13 cellular contexts compared by ENCODE assay signal in genomic region chr14:89260898-89261297, GRCh38.
DNase-seq lines count a peak whose midpoint lies in the region; ATAC-seq and TF ChIP-seq lines count a peak whose summit lies in the region.
"Had no signal": no experiment of that assay in that cellular context is flagged by ENCODE, and none has a peak within 500 bp of the region (broad histone marks: within the 10 kb centered on the region; RNA-seq: fewer than 3 reads in every experiment).

No MANE protein-coding gene starts in this region.

- no peak for TF ChIP-seq CTCF in WTC11 (IDR thresholded peaks at IDR 0.05)

- no peak overlapping the region for H3K27ac ChIP-seq in CD8-positive, alpha-beta memory T cell (ENCODE audit: low read depth, low read length)
- H3K27ac ChIP-seq: BLaER1 treated with 17β-estradiol and CSF1 and Interleukin-3, amounts not matched to agents 10 nM and 100 nM had no signal

- H3K4me1 ChIP-seq in CD8-positive, alpha-beta memory T cell (ENCODE audit: insufficient read depth, low read length) = no peaks in the 10 kb centered on the region

- no peak overlapping the region for H3K4me3 Mint-ChIP-seq in activated naive CD4-positive, alpha-beta T cell treated with anti-CD3 and anti-CD28 coated beads, Interleukin-2, amount 50 U/mL, for 24 hours
- no peak overlapping the region for H3K4me3 Mint-ChIP-seq in activated naive CD4-positive, alpha-beta T cell treated with anti-CD3 and anti-CD28 coated beads, Interleukin-2, amount 10 ng/mL, durations not matched to agents 7 days and 5 days
- H3K4me3 Mint-ChIP-seq in WTC11 = no peak overlapping the region
- H3K4me3 Mint-ChIP-seq in stimulated activated naive B cell treated with anti-CD40 and anti-IgM and Interleukin-4, amounts not matched to agents 10 μg/mL and 1 μg/mL and 100 μg/mL, for 72 hours = no peak overlapping the region
- no peak overlapping the region for H3K4me3 Mint-ChIP-seq in activated CD8-positive, alpha-beta T cell treated with anti-CD3 and anti-CD28 coated beads, Interleukin-2, amount 10 ng/mL, durations not matched to agents 7 days and 5 days
- no peak overlapping the region for H3K4me3 Mint-ChIP-seq in CD8-positive, alpha-beta memory T cell
- H3K4me3 Mint-ChIP-seq: CD4-positive, CD25-positive, alpha-beta regulatory T cell; IgD-negative memory B cell had no signal

- H3K27me3 ChIP-seq in CD8-positive, alpha-beta memory T cell (ENCODE audit: insufficient read depth, low read length, poor library complexity, severe bottlenecking) = no peaks in the 10 kb centered on the region
- H3K27me3 ChIP-seq: BLaER1 treated with 17β-estradiol and CSF1 and Interleukin-3, amounts not matched to agents 10 nM and 100 nM had no signal

- peaks cover 60% of the 10 kb centered on the region for H3K4me1 Mint-ChIP-seq in activated naive CD4-positive, alpha-beta T cell treated with anti-CD3 and anti-CD28 coated beads, Interleukin-2, amount 50 U/mL, for 24 hours
- peaks cover 4% of the 10 kb centered on the region for H3K4me1 Mint-ChIP-seq in activated naive CD4-positive, alpha-beta T cell treated with anti-CD3 and anti-CD28 coated beads, Interleukin-2, amount 10 ng/mL, durations not matched to agents 7 days and 5 days
- peaks cover 55% of the 10 kb centered on the region for H3K4me1 Mint-ChIP-seq in WTC11
- H3K4me1 Mint-ChIP-seq in stimulated activated naive B cell treated with anti-CD40 and anti-IgM and Interleukin-4, amounts not matched to agents 10 μg/mL and 1 μg/mL and 100 μg/mL, for 72 hours = peaks cover 45 to 62% of the 10 kb centered on the region in 2 donors
- H3K4me1 Mint-ChIP-seq in activated CD8-positive, alpha-beta T cell treated with anti-CD3 and anti-CD28 coated beads, Interleukin-2, amount 10 ng/mL, durations not matched to agents 7 days and 5 days (ENCODE audit: low read depth) = peaks cover 6% of the 10 kb centered on the region
- H3K4me1 Mint-ChIP-seq in CD8-positive, alpha-beta memory T cell = peaks cover 37 to 53% (median 52%) of the 10 kb centered on the region in 3 donors

- H3K36me3 ChIP-seq in CD8-positive, alpha-beta memory T cell (ENCODE audit: insufficient read depth, low read length) = no peaks in the 10 kb centered on the region

- POLR2A ChIA-PET in WTC11 (lab: Charles Lee) = no interaction called here
- POLR2A ChIA-PET in activated CD8-positive, alpha-beta T cell treated with anti-CD3 and anti-CD28 coated beads, Interleukin-2, amount 10 ng/mL, durations not matched to agents 7 days and 5 days (lab: Charles Lee) = no interaction called here
- POLR2A ChIA-PET in CD8-positive, alpha-beta memory T cell (lab: Charles Lee) = no interaction called here

- no peaks in the 10 kb centered on the region for H3K9me3 ChIP-seq in CD8-positive, alpha-beta memory T cell (ENCODE audit: low read length)

- H3K9me3 Mint-ChIP-seq in activated naive CD4-positive, alpha-beta T cell treated with anti-CD3 and anti-CD28 coated beads, Interleukin-2, amount 50 U/mL, for 24 hours = peaks cover 5% of the 10 kb centered on the region
- no peaks in the 10 kb centered on the region for H3K9me3 Mint-ChIP-seq in activated naive CD4-positive, alpha-beta T cell treated with anti-CD3 and anti-CD28 coated beads, Interleukin-2, amount 10 ng/mL, durations not matched to agents 7 days and 5 days
- H3K9me3 Mint-ChIP-seq in WTC11 = no peaks in the 10 kb centered on the region
- H3K9me3 Mint-ChIP-seq in stimulated activated naive B cell treated with anti-CD40 and anti-IgM and Interleukin-4, amounts not matched to agents 10 μg/mL and 1 μg/mL and 100 μg/mL, for 72 hours = peaks cover 3 to 5% of the 10 kb centered on the region in 2 donors
- H3K9me3 Mint-ChIP-seq in activated CD8-positive, alpha-beta T cell treated with anti-CD3 and anti-CD28 coated beads, Interleukin-2, amount 10 ng/mL, durations not matched to agents 7 days and 5 days (ENCODE audit: insufficient read depth) = no peaks in the 10 kb centered on the region
- H3K9me3 Mint-ChIP-seq in CD8-positive, alpha-beta memory T cell = no peaks in the 10 kb centered on the region
- H3K9me3 Mint-ChIP-seq: IgD-negative memory B cell had no signal

- H3K4me3 ChIP-seq in CD8-positive, alpha-beta memory T cell (ENCODE audit: low read length) = no peak overlapping the region
- H3K4me3 ChIP-seq: BLaER1 treated with 17β-estradiol and CSF1 and Interleukin-3, amounts not matched to agents 10 nM and 100 nM had no signal

- H3K27ac Mint-ChIP-seq in activated naive CD4-positive, alpha-beta T cell treated with anti-CD3 and anti-CD28 coated beads, Interleukin-2, amount 50 U/mL, for 24 hours = peak overlapping the region; percentile 62
- H3K27ac Mint-ChIP-seq in activated naive CD4-positive, alpha-beta T cell treated with anti-CD3 and anti-CD28 coated beads, Interleukin-2, amount 10 ng/mL, durations not matched to agents 7 days and 5 days = no peak overlapping the region
- H3K27ac Mint-ChIP-seq in WTC11 = peak overlapping the region; percentile 75
- peak overlapping the region; percentile 52 for H3K27ac Mint-ChIP-seq in stimulated activated naive B cell treated with anti-CD40 and anti-IgM and Interleukin-4, amounts not matched to agents 10 μg/mL and 1 μg/mL and 100 μg/mL, for 72 hours
- no peak overlapping the region for H3K27ac Mint-ChIP-seq in activated CD8-positive, alpha-beta T cell treated with anti-CD3 and anti-CD28 coated beads, Interleukin-2, amount 10 ng/mL, durations not matched to agents 7 days and 5 days
- no peak overlapping the region for H3K27ac Mint-ChIP-seq in CD8-positive, alpha-beta memory T cell
- H3K27ac Mint-ChIP-seq: CD4-positive, CD25-positive, alpha-beta regulatory T cell; IgD-negative memory B cell had no signal

- no peak for ATAC-seq in WTC11
- ATAC-seq in left lobe of liver = peak; percentile 69
- no peak for ATAC-seq in stimulated activated naive B cell treated with anti-CD40 and anti-IgM and Interleukin-4, amounts not matched to agents 10 μg/mL and 1 μg/mL and 100 μg/mL, for 72 hours (replicated peaks)
- ATAC-seq in activated CD8-positive, alpha-beta T cell treated with anti-CD3 and anti-CD28 coated beads, Interleukin-2, amount 10 ng/mL, durations not matched to agents 7 days and 5 days = no peak

- no peaks in the 10 kb centered on the region for H3K27me3 Mint-ChIP-seq in activated naive CD4-positive, alpha-beta T cell treated with anti-CD3 and anti-CD28 coated beads, Interleukin-2, amount 50 U/mL, for 24 hours
- no peaks in the 10 kb centered on the region for H3K27me3 Mint-ChIP-seq in activated naive CD4-positive, alpha-beta T cell treated with anti-CD3 and anti-CD28 coated beads, Interleukin-2, amount 10 ng/mL, durations not matched to agents 7 days and 5 days
- no peaks in the 10 kb centered on the region for H3K27me3 Mint-ChIP-seq in WTC11 (ENCODE audit: low read depth)
- H3K27me3 Mint-ChIP-seq in stimulated activated naive B cell treated with anti-CD40 and anti-IgM and Interleukin-4, amounts not matched to agents 10 μg/mL and 1 μg/mL and 100 μg/mL, for 72 hours = no peaks in the 10 kb centered on the region
- no peaks in the 10 kb centered on the region for H3K27me3 Mint-ChIP-seq in activated CD8-positive, alpha-beta T cell treated with anti-CD3 and anti-CD28 coated beads, Interleukin-2, amount 10 ng/mL, durations not matched to agents 7 days and 5 days (ENCODE audit: low read depth)
- H3K27me3 Mint-ChIP-seq in CD8-positive, alpha-beta memory T cell = no peaks in the 10 kb centered on the region
- H3K27me3 Mint-ChIP-seq: CD4-positive, CD25-positive, alpha-beta regulatory T cell; IgD-negative memory B cell had no signal

- DNase-seq in activated naive CD4-positive, alpha-beta T cell treated with anti-CD3 and anti-CD28 coated beads, Interleukin-2, amount 10 ng/mL, durations not matched to agents 7 days and 5 days = no peak
- no peak for DNase-seq in WTC11 (ENCODE audit: low spot score)
- DNase-seq in left lobe of liver (ENCODE audit: low spot score) = no peak
- DNase-seq in stimulated activated naive B cell treated with anti-CD40 and anti-IgM and Interleukin-4, amounts not matched to agents 10 μg/mL and 1 μg/mL and 100 μg/mL, for 72 hours = no peak
- no peak for DNase-seq in NCI-H2227 treated with DMSO at 0.1 percent for 48 hours (lab: John Stamatoyannopoulos, UW)
- DNase-seq in activated CD8-positive, alpha-beta T cell treated with anti-CD3 and anti-CD28 coated beads, Interleukin-2, amount 10 ng/mL, durations not matched to agents 7 days and 5 days = no peak
- DNase-seq in CD8-positive, alpha-beta memory T cell = no peak
- DNase-seq: ACHN; CD4-positive, CD25-positive, alpha-beta regulatory T cell; DMS79 had no signal

- CTCF ChIA-PET in activated naive CD4-positive, alpha-beta T cell treated with anti-CD3 and anti-CD28 coated beads, Interleukin-2, amount 10 ng/mL, durations not matched to agents 7 days and 5 days (lab: Charles Lee) = no interaction called here
- CTCF ChIA-PET in WTC11 (lab: Charles Lee) = no interaction called here
- CTCF ChIA-PET in activated CD8-positive, alpha-beta T cell treated with anti-CD3 and anti-CD28 coated beads, Interleukin-2, amount 10 ng/mL, durations not matched to agents 7 days and 5 days (lab: Charles Lee) = no interaction called here
- CTCF ChIA-PET in CD8-positive, alpha-beta memory T cell (lab: Charles Lee) = interaction anchor here (1.2 kb wide), 1 partner anchor 14 kb away, joined by 3 read pairs; no protein-coding TSS in a partner anchor

- peaks cover 27% of the 10 kb centered on the region for H3K36me3 Mint-ChIP-seq in activated naive CD4-positive, alpha-beta T cell treated with anti-CD3 and anti-CD28 coated beads, Interleukin-2, amount 50 U/mL, for 24 hours
- peaks cover 18% of the 10 kb centered on the region for H3K36me3 Mint-ChIP-seq in activated naive CD4-positive, alpha-beta T cell treated with anti-CD3 and anti-CD28 coated beads, Interleukin-2, amount 10 ng/mL, durations not matched to agents 7 days and 5 days
- H3K36me3 Mint-ChIP-seq in WTC11 = peaks cover 16% of the 10 kb centered on the region
- peaks cover 68 to 69% of the 10 kb centered on the region in 2 donors for H3K36me3 Mint-ChIP-seq in stimulated activated naive B cell treated with anti-CD40 and anti-IgM and Interleukin-4, amounts not matched to agents 10 μg/mL and 1 μg/mL and 100 μg/mL, for 72 hours
- peaks cover 20% of the 10 kb centered on the region for H3K36me3 Mint-ChIP-seq in activated CD8-positive, alpha-beta T cell treated with anti-CD3 and anti-CD28 coated beads, Interleukin-2, amount 10 ng/mL, durations not matched to agents 7 days and 5 days (ENCODE audit: low read depth)
- peaks cover 0 to 35% (median 4%) of the 10 kb centered on the region in 3 donors for H3K36me3 Mint-ChIP-seq in CD8-positive, alpha-beta memory T cell

Comparison
In these comparisons a context has a peak if more than half of its experiments do, and no peak if none do; other contexts are left out.
1. H3K27ac Mint-ChIP-seq: peak in activated naive CD4-positive, alpha-beta T cell treated with anti-CD3 and anti-CD28 coated beads, Interleukin-2, amount 50 U/mL, for 24 hours (single experiment), WTC11 (single experiment) and stimulated activated naive B cell treated with anti-CD40 and anti-IgM and Interleukin-4, amounts not matched to agents 10 μg/mL and 1 μg/mL and 100 μg/mL, for 72 hours (single experiment); none in activated naive CD4-positive, alpha-beta T cell treated with anti-CD3 and anti-CD28 coated beads, Interleukin-2, amount 10 ng/mL, durations not matched to agents 7 days and 5 days (single experiment), activated CD8-positive, alpha-beta T cell treated with anti-CD3 and anti-CD28 coated beads, Interleukin-2, amount 10 ng/mL, durations not matched to agents 7 days and 5 days (single experiment) and CD8-positive, alpha-beta memory T cell (0 of 8).